ENCODE assay signal across 8 cellular contexts in genomic region chr6:85537055-85537494, GRCh38. TPM values are rescaled to one million over a fixed set of nuclear protein-coding genes. Genes with fewer than 3 reads are reported as not detected.
DNase-seq lines count a peak whose midpoint lies in the region; TF ChIP-seq lines count a peak whose summit lies in the region.

No MANE protein-coding gene starts in this region.

- H3K9me2 ChIP-seq in OCI-LY1 (ENCODE audit: low read depth, low read length), result no peaks in the 10 kb centered on the region

- H3K27me3 ChIP-seq in OCI-LY1 (ENCODE audit: insufficient read depth, low read length), result no peaks in the 10 kb centered on the region
- no peaks in the 10 kb centered on the region for H3K27me3 ChIP-seq in smooth muscle cell (ENCODE audit: low read depth)
- no peaks in the 10 kb centered on the region for H3K27me3 ChIP-seq in sigmoid colon

- H3K79me2 ChIP-seq in OCI-LY1 (ENCODE audit: insufficient read depth, low read length) (no peaks in the 10 kb centered on the region), smooth muscle cell (ENCODE audit: low read depth) (no peaks in the 10 kb centered on the region)

- H4K20me1 ChIP-seq in OCI-LY1 (ENCODE audit: insufficient read depth, low read length) (no peaks in the 10 kb centered on the region), smooth muscle cell (ENCODE audit: low read depth) (no peaks in the 10 kb centered on the region)

- TF ChIP-seq POLR2A in erythroblast (IDR thresholded peaks at IDR 0.05; ENCODE audit: low read length) (no peak), sigmoid colon (IDR thresholded peaks at IDR 0.05) (no peak)

- WGBS in smooth muscle cell (ENCODE audit: low lambda C conversion rate), result 78% methylated on average over 2 of the region's 2 CpGs
- WGBS in sigmoid colon, 2 donors, result 67 to 70% methylated on average over 2 of the region's 2 CpGs

- TF ChIP-seq EP300 in sigmoid colon (IDR thresholded peaks at IDR 0.05), result no peak

- H3K36me3 ChIP-seq in OCI-LY1 (ENCODE audit: insufficient read depth, low read length) (peaks cover 18% of the 10 kb centered on the region), smooth muscle cell (ENCODE audit: low read depth) (no peaks in the 10 kb centered on the region), sigmoid colon (peaks cover 0 to 42% (median 11%) of the 10 kb centered on the region in 4 donors)

- TF ChIP-seq CTCF in OCI-LY1 (IDR thresholded peaks at IDR 0.05; ENCODE audit: low read length) (peak; percentile 56), smooth muscle cell (IDR thresholded peaks at IDR 0.05; ENCODE audit: borderline replicate concordance, insufficient read depth, poor library complexity, severe bottlenecking) (peak; percentile 65), sigmoid colon (IDR thresholded peaks at IDR 0.05) (peak in 2 of 4 experiments; percentile 26 to 66)

- no peak overlapping the region for H3K4me2 ChIP-seq in OCI-LY1 (ENCODE audit: low read length)
- no peak overlapping the region for H3K4me2 ChIP-seq in smooth muscle cell

- intact Hi-C loops in sigmoid colon (cut with DNase I), result loop anchor here (2.0 kb wide), 1 partner anchor 182 kb away; no protein-coding TSS in a partner anchor

- DNase-seq in NCI-H2029 treated with DMSO at 0.1 percent for 48 hours (lab: John Stamatoyannopoulos, UW), result peak; percentile 22
- DNase-seq in NCI-H2029 (lab: John Stamatoyannopoulos, UW), result no peak
- DNase-seq in erythroblast (lab: John Stamatoyannopoulos, UW), result peak; percentile 8 to 36
- no peak for DNase-seq in smooth muscle cell (lab: John Stamatoyannopoulos, UW; ENCODE audit: unreplicated experiment)
- no peak for DNase-seq in sigmoid colon
- DNase-seq in stimulated activated CD4-positive, alpha-beta T cell treated with anti-CD3 and anti-CD28 coated beads, Interleukin-1b, Interleukin-23, amount 100 ng/mL, for 48 hours, result no peak
- DNase-seq in activated T-cell treated with anti-CD3 and anti-CD28 coated beads, Interleukin-2, amount 50 U/mL, for 1 hour, result no peak

- no peak overlapping the region for H3K4me3 ChIP-seq in OCI-LY1 (ENCODE audit: low read depth, low read length, poor library complexity, severe bottlenecking)
- H3K4me3 ChIP-seq in smooth muscle cell, result no peak overlapping the region
- no peak overlapping the region for H3K4me3 ChIP-seq in sigmoid colon

- H3K9me3 ChIP-seq in OCI-LY1 (ENCODE audit: low read length) (no peaks in the 10 kb centered on the region), smooth muscle cell (replicated peaks; ENCODE audit: low read depth) (no peaks in the 10 kb centered on the region), sigmoid colon (no peaks in the 10 kb centered on the region)

- H3K9ac ChIP-seq in OCI-LY1 (ENCODE audit: low read length), result no peak overlapping the region
- no peak overlapping the region for H3K9ac ChIP-seq in smooth muscle cell (ENCODE audit: low read depth)

- no peaks in the 10 kb centered on the region for H3K4me1 ChIP-seq in OCI-LY1 (ENCODE audit: insufficient read depth, low read length, severe bottlenecking)
- no peaks in the 10 kb centered on the region for H3K4me1 ChIP-seq in smooth muscle cell (ENCODE audit: low read depth)
- H3K4me1 ChIP-seq in sigmoid colon, result no peaks in the 10 kb centered on the region

- H3K27ac ChIP-seq in OCI-LY1 (ENCODE audit: low read depth, low read length, poor library complexity, severe bottlenecking) (no peak overlapping the region), smooth muscle cell (ENCODE audit: low read depth) (no peak overlapping the region), sigmoid colon (no peak overlapping the region)

- H3F3A ChIP-seq in OCI-LY1 (ENCODE audit: insufficient read depth, low read length) (no peaks in the 10 kb centered on the region), smooth muscle cell (ENCODE audit: low read depth) (no peaks in the 10 kb centered on the region)

- H2AFZ ChIP-seq in OCI-LY1 (ENCODE audit: low read length) (no peak overlapping the region), smooth muscle cell (ENCODE audit: low read depth) (no peak overlapping the region)

RNA-seq across cellular contexts. Expression of gene SNX14, which starts 56.6 kb away (rescaled TPM):
- 123 and 134 TPM in 2 replicates for total RNA-seq in smooth muscle cell
- polyA plus RNA-seq in smooth muscle cell, result 50.8 and 53.0 TPM in 2 replicates
- 10 to 100 TPM; 52.4 to 94.2 (median 83.5) TPM for total RNA-seq in sigmoid colon
- 10 to 100 TPM; 12.9 to 61.1 (median 13.8) TPM for polyA plus RNA-seq in sigmoid colon

Comparison
In these comparisons a context has a peak if more than half of its experiments do, and no peak if none do; other contexts are left out.
1. DNase-seq: peak in NCI-H2029 treated with DMSO at 0.1 percent for 48 hours (single experiment) and erythroblast (2 of 2); none in NCI-H2029 (single experiment), smooth muscle cell (single experiment), sigmoid colon (single experiment), stimulated activated CD4-positive, alpha-beta T cell treated with anti-CD3 and anti-CD28 coated beads, Interleukin-1b, Interleukin-23, amount 100 ng/mL, for 48 hours (single experiment) and activated T-cell treated with anti-CD3 and anti-CD28 coated beads, Interleukin-2, amount 50 U/mL, for 1 hour (single experiment).